15 cellular contexts compared by ENCODE assay signal in genomic region chr1:12553963-12554362, GRCh38.
A peak's percentile ranks its signal among the peaks of the same experiment; 100 is the strongest.
DNase-seq lines count a peak whose midpoint lies in the region; ATAC-seq and TF ChIP-seq lines count a peak whose summit lies in the region.
"Had no signal": no experiment of that assay in that cellular context is flagged by ENCODE, and none has a peak within 500 bp of the region (broad histone marks: within the 10 kb centered on the region; RNA-seq: fewer than 3 reads in every experiment).

No MANE protein-coding gene starts in this region.

- peaks cover 0 to 2% of the 10 kb centered on the region in 2 donors for H3K9me3 ChIP-seq in esophagus (ENCODE audit: control insufficient read depth in 2 of 2, insufficient read depth in 1 of 2, low read depth in 1 of 2, low read length in 1 of 2)

- peaks cover 5 to 6% of the 10 kb centered on the region in 2 donors for H3K4me1 ChIP-seq in esophagus (ENCODE audit: control insufficient read depth in 2 of 2, insufficient read depth in 2 of 2, low read length in 1 of 2)

- 85 to 88% methylated on average over 3 of the region's 3 CpGs for WGBS in esophagus, 2 donors

- H3K9me3 Mint-ChIP-seq in progenitor cell of endocrine pancreas (ENCODE audit: low read depth) = no peaks in the 10 kb centered on the region
- no peaks in the 10 kb centered on the region for H3K9me3 Mint-ChIP-seq in activated T-cell treated with anti-CD3 and anti-CD28 coated beads, Interleukin-2, amount 50 U/mL, for 72 hours
- H3K9me3 Mint-ChIP-seq: memory B cell had no signal

- H3K4me1 Mint-ChIP-seq in progenitor cell of endocrine pancreas (ENCODE audit: low read depth) = peaks cover 15% of the 10 kb centered on the region
- peaks cover 9% of the 10 kb centered on the region for H3K4me1 Mint-ChIP-seq in activated T-cell treated with anti-CD3 and anti-CD28 coated beads, Interleukin-2, amount 50 U/mL, for 72 hours (ENCODE audit: low read depth)

- DNase-seq in Daoy (ENCODE audit: low read depth) = peak; percentile 27
- peak; percentile 25 for DNase-seq in M059J (ENCODE audit: low read depth)
- no peak for DNase-seq in progenitor cell of endocrine pancreas (ENCODE audit: low spot score, unreplicated experiment)
- DNase-seq in SIG-M5 (lab: John Stamatoyannopoulos, UW) = no peak
- DNase-seq in GM19240 (ENCODE audit: insufficient read length, low spot score) = no peak
- no peak for DNase-seq in activated T-cell treated with anti-CD3 and anti-CD28 coated beads, Interleukin-2, amount 50 U/mL, for 72 hours
- DNase-seq: activated naive CD4-positive, alpha-beta T cell treated with anti-CD3 and anti-CD28 coated beads, Interleukin-2, amount 10 ng/mL, durations not matched to agents 7 days and 5 days; hypothalamus; NCI-H146; NCI-H524 treated with DMSO at 0.1 percent for 48 hours had no signal

- no peak for ATAC-seq in HG02870 (IDR thresholded peaks at IDR 0.05; ENCODE audit: unreplicated experiment)
- ATAC-seq in activated T-cell treated with anti-CD3 and anti-CD28 coated beads, Interleukin-2, amount 50 U/mL, for 72 hours (replicated peaks in 1 of 2) = no peak

- no peak overlapping the region for H3K4me3 ChIP-seq in esophagus (ENCODE audit: low read depth in 1 of 2, low read length in 2 of 2)

- no peaks in the 10 kb centered on the region for H3K27me3 ChIP-seq in esophagus (ENCODE audit: control insufficient read depth in 1 of 2, insufficient read depth in 2 of 2, low read length in 2 of 2)

- peaks cover 5% of the 10 kb centered on the region for H3K27me3 Mint-ChIP-seq in progenitor cell of endocrine pancreas
- no peaks in the 10 kb centered on the region for H3K27me3 Mint-ChIP-seq in activated T-cell treated with anti-CD3 and anti-CD28 coated beads, Interleukin-2, amount 50 U/mL, for 72 hours (ENCODE audit: low read depth)

- H3K36me3 ChIP-seq in esophagus (ENCODE audit: control insufficient read depth in 2 of 2, insufficient read depth in 2 of 2, low read length in 1 of 2) = no peaks in the 10 kb centered on the region

- peak overlapping the region; percentile 18 for H3K27ac Mint-ChIP-seq in progenitor cell of endocrine pancreas
- H3K27ac Mint-ChIP-seq in activated T-cell treated with anti-CD3 and anti-CD28 coated beads, Interleukin-2, amount 50 U/mL, for 72 hours = no peak overlapping the region
- H3K27ac Mint-ChIP-seq: activated naive CD4-positive, alpha-beta T cell treated with anti-CD3 and anti-CD28 coated beads, Interleukin-2, amount 10 ng/mL, durations not matched to agents 7 days and 5 days; memory B cell had no signal

- H3K27ac ChIP-seq in esophagus (ENCODE audit: low read depth in 2 of 2, low read length in 1 of 2) = peak overlapping the region; percentile 44 to 71
- H3K27ac ChIP-seq: epithelial cell of prostate, parathyroid adenoma had no signal

- TF ChIP-seq CTCF in progenitor cell of endocrine pancreas (IDR thresholded peaks at IDR 0.05; ENCODE audit: unreplicated experiment) = no peak

- no peak overlapping the region for H3K4me3 Mint-ChIP-seq in progenitor cell of endocrine pancreas (ENCODE audit: low read depth)
- H3K4me3 Mint-ChIP-seq in activated T-cell treated with anti-CD3 and anti-CD28 coated beads, Interleukin-2, amount 50 U/mL, for 72 hours = no peak overlapping the region
- H3K4me3 Mint-ChIP-seq: activated naive CD4-positive, alpha-beta T cell treated with anti-CD3 and anti-CD28 coated beads, Interleukin-2, amount 10 ng/mL, durations not matched to agents 7 days and 5 days; memory B cell had no signal

- peaks cover 1% of the 10 kb centered on the region for H3K36me3 Mint-ChIP-seq in progenitor cell of endocrine pancreas (ENCODE audit: insufficient read depth)
- no peaks in the 10 kb centered on the region for H3K36me3 Mint-ChIP-seq in activated T-cell treated with anti-CD3 and anti-CD28 coated beads, Interleukin-2, amount 50 U/mL, for 72 hours (ENCODE audit: insufficient read depth in 2 of 2)
- H3K36me3 Mint-ChIP-seq: activated naive CD4-positive, alpha-beta T cell treated with anti-CD3 and anti-CD28 coated beads, Interleukin-2, amount 10 ng/mL, durations not matched to agents 7 days and 5 days; memory B cell had no signal

Comparison
In these comparisons a context has a peak if more than half of its experiments do, and no peak if none do; other contexts are left out.
1. DNase-seq: peak in Daoy (single experiment) and M059J (single experiment); none in progenitor cell of endocrine pancreas (single experiment), SIG-M5 (single experiment), GM19240 (single experiment) and activated T-cell treated with anti-CD3 and anti-CD28 coated beads, Interleukin-2, amount 50 U/mL, for 72 hours (0 of 2).